9 cellular contexts compared by ENCODE assay signal in the genomic region with DNA sequence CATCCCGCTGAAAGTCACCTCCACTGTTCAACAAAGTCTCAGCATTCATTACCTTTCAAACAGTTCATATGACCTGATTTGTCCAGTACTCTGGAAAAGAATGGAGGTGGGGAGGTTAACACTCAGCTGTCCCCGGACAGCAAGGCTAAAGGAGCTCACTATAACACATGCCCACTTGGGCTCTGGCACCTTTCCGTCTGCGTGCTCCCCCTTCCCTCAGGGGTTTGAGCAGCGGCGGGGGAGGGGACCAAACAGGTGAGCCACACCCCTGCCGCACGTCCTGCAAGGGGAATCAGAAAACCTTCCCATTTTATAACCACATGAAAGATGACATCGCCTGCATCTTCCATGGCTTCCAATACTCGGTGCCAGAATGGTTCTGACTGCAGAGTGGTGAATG.
"Had no signal": no experiment of that assay in that cellular context is flagged by ENCODE, and none has a peak within 500 bp of the region (broad histone marks: within the 10 kb centered on the region; RNA-seq: fewer than 3 reads in every experiment).

No MANE protein-coding gene starts in this region.

- H3K9me3 Mint-ChIP-seq: HFFc6 had no signal

- H3K9me3 ChIP-seq: HAP-1 had no signal

- H3K36me3 ChIP-seq: HAP-1 had no signal

- H3K27ac Mint-ChIP-seq: HFFc6, IgD-negative memory B cell had no signal

- H3K27ac ChIP-seq: HL-60 had no signal

- ATAC-seq: HCT116, HepG2 had no signal

- H3K4me1 Mint-ChIP-seq: IgD-negative memory B cell had no signal

- FAIRE-seq: HepG2 had no signal

- DNase-seq: GOT3, H7, HFFc6, KG1 had no signal

- H3K4me3 Mint-ChIP-seq: HFFc6, IgD-negative memory B cell had no signal

- H3K4me3 ChIP-seq: HAP-1 had no signal

- H3K4me1 ChIP-seq: HAP-1 had no signal
